In the genomic region with DNA sequence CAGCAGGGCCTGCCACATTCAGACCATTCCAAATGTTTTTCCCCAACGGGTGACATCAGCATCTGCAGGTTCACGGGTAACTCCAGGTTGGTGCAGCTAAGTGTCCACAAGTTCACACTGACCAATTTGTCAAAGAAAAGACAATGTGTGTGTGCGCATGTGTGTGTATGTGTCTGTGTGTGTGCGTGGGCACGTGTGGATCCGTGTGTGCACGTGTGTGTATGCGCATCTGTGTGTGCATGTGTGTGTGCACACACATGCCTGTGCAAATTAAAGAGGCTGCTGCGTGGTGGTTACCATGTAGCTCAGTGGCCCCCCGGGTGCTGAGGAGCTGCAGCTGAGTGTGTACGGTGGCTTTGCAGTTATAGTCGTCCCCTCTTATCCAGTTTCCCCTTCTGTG, we compare ENCODE assay signal across 7 cellular contexts.
"Had no signal": no experiment of that assay in that cellular context is flagged by ENCODE, and none has a peak within 500 bp of the region (broad histone marks: within the 10 kb centered on the region; RNA-seq: fewer than 3 reads in every experiment).

No MANE protein-coding gene starts in this region.

- ATAC-seq: K562 had no signal

- DNase-seq: GM23248, GOT3, H9, HCEC 1CT, IMR-90, KG1 had no signal

- H3K9ac ChIP-seq: GM23248 had no signal

- H3K4me3 ChIP-seq: GM23248, K562 had no signal

- H2AFZ ChIP-seq: GM23248 had no signal

- H3K27ac ChIP-seq: GM23248 had no signal
